In genomic region chr22:20946080-20946986, GRCh38 we compare ENCODE assay signal across 11 cellular contexts. TPM values are rescaled to one million over a fixed set of nuclear protein-coding genes. Genes with fewer than 3 reads are reported as not detected.
DNase-seq lines count a peak whose midpoint lies in the region; ATAC-seq and TF ChIP-seq lines count a peak whose summit lies in the region.
"Had no signal": no experiment of that assay in that cellular context is flagged by ENCODE, and none has a peak within 500 bp of the region (broad histone marks: within the 10 kb centered on the region; RNA-seq: fewer than 3 reads in every experiment).

No MANE protein-coding gene starts in this region.

- peak overlapping the region; percentile 83 for H3K27ac ChIP-seq in epithelial cell of prostate
- H3K27ac ChIP-seq in trophoblast cell (ENCODE audit: low read depth, low read length), result no peak overlapping the region
- no peak overlapping the region for H3K27ac ChIP-seq in spleen
- H3K27ac ChIP-seq in substantia nigra (ENCODE audit: low read depth, low read length, poor library complexity, severe bottlenecking), result no peak overlapping the region
- H3K27ac ChIP-seq: colonic mucosa had no signal

- WGBS in trophoblast cell (ENCODE audit: extremely low coverage, insufficient coverage, insufficient read length), result no CpG with 5 or more reads among the region's 7 CpGs
- 76 to 84% (median 84%) methylated on average over 7 of the region's 7 CpGs for WGBS in spleen, 5 donors

- H3K27me3 ChIP-seq in trophoblast cell (ENCODE audit: insufficient read depth, low read length), result no peaks in the 10 kb centered on the region
- H3K27me3 ChIP-seq in spleen (replicated peaks in 1 of 7), result no peaks in the 10 kb centered on the region
- H3K27me3 ChIP-seq: colonic mucosa had no signal

- H4K91ac ChIP-seq in trophoblast cell (ENCODE audit: low read depth, low read length), result no peak overlapping the region

- intact Hi-C loops in spleen (cut with DNase I; ENCODE audit: low total_unique reads), result no loop called here

- H2BK5ac ChIP-seq in trophoblast cell (ENCODE audit: low read depth, low read length, poor library complexity), result no peak overlapping the region

- no peak overlapping the region for H3K4me2 ChIP-seq in trophoblast cell (ENCODE audit: low read length)

- no peak overlapping the region for H3K18ac ChIP-seq in trophoblast cell (ENCODE audit: low read length)

- H2BK12ac ChIP-seq in trophoblast cell (ENCODE audit: low read length), result no peak overlapping the region

- peaks cover 5 to 8% of the 10 kb centered on the region in 2 experiments for H3K36me3 ChIP-seq in trophoblast cell (ENCODE audit: control insufficient read depth in 1 of 2, insufficient read depth in 2 of 2, low read length in 2 of 2)
- H3K36me3 ChIP-seq in spleen, result peaks cover 0 to 61% (median 22%) of the 10 kb centered on the region in 6 donors
- H3K36me3 ChIP-seq: colonic mucosa had no signal

- no peak for TF ChIP-seq CTCF in spleen (IDR thresholded peaks at IDR 0.05 in 8 of 11, conservative IDR thresholded peaks at IDR 0.05 in 3 of 11)

- H3K23ac ChIP-seq in trophoblast cell (ENCODE audit: low read length), result no peak overlapping the region

- ATAC-seq in GM19463 (IDR thresholded peaks at IDR 0.05; ENCODE audit: unreplicated experiment), result no peak

- DNase-seq in NCI-H510A treated with DMSO at 0.1 percent for 48 hours (lab: John Stamatoyannopoulos, UW) (peak; percentile 10), NCI-H510A (lab: John Stamatoyannopoulos, UW) (no peak), RKO (ENCODE audit: low spot score) (peak; percentile 55), epithelial cell of prostate (ENCODE audit: low read depth, low spot score) (no peak), trophoblast cell (no peak), spleen (no peak), substantia nigra (lab: John Stamatoyannopoulos, UW) (no peak)
- DNase-seq: colonic mucosa, NCI-H526 treated with DMSO at 0.1 percent for 48 hours had no signal

- H3K9me3 ChIP-seq in trophoblast cell (ENCODE audit: insufficient read depth, low read depth, low read length) (no peaks in the 10 kb centered on the region), spleen (no peaks in the 10 kb centered on the region)
- H3K9me3 ChIP-seq: colonic mucosa, HAP-1 had no signal

- TF ChIP-seq POLR2A in spleen (IDR thresholded peaks at IDR 0.05), result no peak

- no peak overlapping the region for H4K8ac ChIP-seq in trophoblast cell (ENCODE audit: low read depth, low read length)

- H4K12ac ChIP-seq in trophoblast cell (ENCODE audit: low read depth, low read length), result no peak overlapping the region

- peaks cover 22% of the 10 kb centered on the region for H3K79me2 ChIP-seq in trophoblast cell (ENCODE audit: control insufficient read depth, insufficient read depth, low read length, poor library complexity)

- H2AFZ ChIP-seq in trophoblast cell (ENCODE audit: insufficient read depth, low read length, poor library complexity), result no peak overlapping the region

- no peak overlapping the region for H3K4me3 ChIP-seq in trophoblast cell (ENCODE audit: low read depth, low read length)
- H3K4me3 ChIP-seq in spleen, result no peak overlapping the region
- H3K4me3 ChIP-seq: colonic mucosa, HAP-1 had no signal

- no peak overlapping the region for H3K9ac ChIP-seq in trophoblast cell (ENCODE audit: low read length)

- H3K14ac ChIP-seq in trophoblast cell (ENCODE audit: low read length), result no peak overlapping the region

- peak overlapping the region; percentile 53 for H3K4ac ChIP-seq in trophoblast cell (ENCODE audit: low read depth, low read length)

- no peak overlapping the region for H2AK5ac ChIP-seq in trophoblast cell (ENCODE audit: low read length)

- no peak overlapping the region for H2BK120ac ChIP-seq in trophoblast cell (ENCODE audit: insufficient read depth, low read length, poor library complexity)

- H3K4me1 ChIP-seq in trophoblast cell (ENCODE audit: control insufficient read depth in 1 of 2, insufficient read depth in 2 of 2, low read length in 2 of 2) (peaks cover 14 to 18% of the 10 kb centered on the region in 2 experiments), spleen (peaks cover 4 to 80% (median 39%) of the 10 kb centered on the region in 6 donors)

- peaks cover 2% of the 10 kb centered on the region for H3K79me1 ChIP-seq in trophoblast cell (ENCODE audit: low read length)

RNA-seq across cellular contexts. Expression of gene AIFM3, which starts 20.7 kb away (rescaled TPM):
- polyA plus RNA-seq in trophoblast cell (2013), result 0.31 and 0.49 TPM in 2 replicates
- 1 to 10 TPM; 3.7 to 8.7 (median 6.1) TPM for total RNA-seq in spleen
- polyA plus RNA-seq in spleen, result 1 to 10 TPM; 2.0 to 6.0 (median 5.3) TPM

RNA-seq across cellular contexts. Expression of gene CRKL, which starts 29.1 kb away (rescaled TPM):
- 43.3 and 44.5 TPM in 2 replicates for polyA plus RNA-seq in trophoblast cell (2013)
- total RNA-seq in spleen, result 10 to 100 TPM; 56.7 to 65.3 (median 58.1) TPM
- polyA plus RNA-seq in spleen, result 10 to 100 TPM; 11.5 to 17.9 (median 12.2) TPM

RNA-seq across cellular contexts. Expression of gene LZTR1, which starts 35.8 kb away (rescaled TPM):
- polyA plus RNA-seq in trophoblast cell (2013), result 17.9 and 19.9 TPM in 2 replicates
- total RNA-seq in spleen, result 10 to 100 TPM; 52.5 to 76.2 (median 62.6) TPM
- polyA plus RNA-seq in spleen, result 10 to 100 TPM; 21.9 to 44.5 (median 32.6) TPM

RNA-seq across cellular contexts. Expression of gene THAP7, which starts 55.6 kb away (rescaled TPM):
- 16.1 and 17.0 TPM in 2 replicates for polyA plus RNA-seq in trophoblast cell (2013)
- 10 to 100 TPM; 16.7 to 38.7 (median 26.5) TPM for total RNA-seq in spleen
- polyA plus RNA-seq in spleen, result 10 to 100 TPM; 31.8 to 53.3 (median 47.5) TPM

Comparison
In these comparisons a context has a peak if more than half of its experiments do, and no peak if none do; other contexts are left out.
1. DNase-seq: peak in NCI-H510A treated with DMSO at 0.1 percent for 48 hours (single experiment) and RKO (single experiment); none in NCI-H510A (single experiment), epithelial cell of prostate (single experiment), trophoblast cell (0 of 2), spleen (single experiment) and substantia nigra (0 of 49).